9 cellular contexts compared by ENCODE assay signal in the genomic region with DNA sequence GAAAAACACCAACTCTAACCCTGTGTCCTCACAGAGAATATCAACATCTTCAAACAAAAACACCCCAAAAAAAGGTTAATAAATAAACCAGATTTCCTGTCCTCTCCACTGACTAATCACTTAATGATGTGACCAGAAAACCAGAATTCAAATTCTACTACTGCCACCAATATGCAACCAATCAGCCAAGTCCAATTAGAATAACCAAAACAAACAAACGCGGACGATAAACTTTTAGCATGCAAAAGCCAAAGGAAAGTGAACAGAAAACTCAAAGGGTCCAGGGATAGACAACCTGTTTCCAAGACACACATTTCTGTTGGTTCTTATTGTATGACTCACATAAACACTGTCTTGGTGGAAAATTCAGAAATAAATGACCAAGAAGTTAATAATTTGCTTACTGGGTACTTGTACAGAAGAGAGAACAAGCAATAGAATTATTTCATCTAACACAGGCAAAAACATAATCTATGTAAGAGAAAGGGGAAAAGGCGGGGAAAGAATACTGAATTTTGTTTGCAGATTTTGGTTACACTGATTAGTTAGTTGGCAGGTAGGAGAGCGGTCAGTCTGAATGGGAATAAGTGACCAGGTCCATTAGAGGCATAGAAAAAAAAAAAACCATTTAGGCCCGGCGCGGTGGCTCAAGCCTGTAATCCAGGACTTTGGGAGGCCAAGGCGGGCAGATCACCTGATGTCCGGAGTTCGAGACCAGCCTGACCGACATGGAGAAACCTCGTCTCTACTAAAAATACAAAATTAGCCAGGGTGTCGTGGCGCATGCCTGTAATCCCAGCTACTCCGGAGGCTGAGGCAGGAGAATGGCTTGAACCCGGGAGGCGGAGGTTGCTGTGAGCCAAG. TPM values are rescaled to one million over a fixed set of nuclear protein-coding genes. Genes with fewer than 3 reads are reported as not detected.
DNase-seq lines count a peak whose midpoint lies in the region; ATAC-seq and TF ChIP-seq lines count a peak whose summit lies in the region.
"Had no signal": no experiment of that assay in that cellular context is flagged by ENCODE, and none has a peak within 500 bp of the region (broad histone marks: within the 10 kb centered on the region; RNA-seq: fewer than 3 reads in every experiment).

No MANE protein-coding gene starts in this region.

- H3K36me3 ChIP-seq in CD4-positive, CD25-positive, alpha-beta regulatory T cell (ENCODE audit: control insufficient read depth, insufficient read depth, low read length) = no peaks in the 10 kb centered on the region
- H3K36me3 ChIP-seq: prostate gland had no signal

- H3K4me3 ChIP-seq in CD4-positive, CD25-positive, alpha-beta regulatory T cell (ENCODE audit: low read depth, low read length) = no peak overlapping the region

- no peaks in the 10 kb centered on the region for H3K27me3 ChIP-seq in CD4-positive, CD25-positive, alpha-beta regulatory T cell (ENCODE audit: control insufficient read depth, insufficient read depth, low read length)

- DNase-seq in CD4-positive, CD25-positive, alpha-beta regulatory T cell = no peak
- DNase-seq in HFFc6 (peak; percentile 39), left lobe of liver (ENCODE audit: low spot score) (no peak), NCI-H187 treated with DMSO at 0.1 percent for 48 hours (lab: John Stamatoyannopoulos, UW) (no peak), AG08396 (ENCODE audit: low spot score) (no peak)
- no peak for DNase-seq in activated naive CD4-positive, alpha-beta T cell treated with anti-CD3 and anti-CD28 coated beads, Interleukin-2, amount 50 U/mL, for 72 hours (ENCODE audit: low spot score in 2 of 2)
- no peak for DNase-seq in stimulated activated CD8-positive, alpha-beta memory T cell treated with anti-CD3 and anti-CD28 coated beads, Interleukin-4, amount 100 ng/mL, for 48 hours

- peak overlapping the region; percentile 7 to 71 (median 54) for H3K4me3 Mint-ChIP-seq in CD4-positive, CD25-positive, alpha-beta regulatory T cell
- peak overlapping the region; percentile 66 for H3K4me3 Mint-ChIP-seq in HFFc6

- no peak for ATAC-seq in CD4-positive, CD25-positive, alpha-beta regulatory T cell (ENCODE audit: low read depth in 2 of 2)
- no peak for ATAC-seq in activated naive CD4-positive, alpha-beta T cell treated with anti-CD3 and anti-CD28 coated beads, Interleukin-2, amount 50 U/mL, for 72 hours
- ATAC-seq in left lobe of liver (peak; percentile 10), GM18867 (IDR thresholded peaks at IDR 0.05; ENCODE audit: unreplicated experiment) (no peak)

- H3K27ac Mint-ChIP-seq in CD4-positive, CD25-positive, alpha-beta regulatory T cell = peak overlapping the region; percentile 78 to 100 (median 97)
- peak overlapping the region; percentile 81 for H3K27ac Mint-ChIP-seq in HFFc6
- peak overlapping the region; percentile 97 to 100 for H3K27ac Mint-ChIP-seq in activated naive CD4-positive, alpha-beta T cell treated with anti-CD3 and anti-CD28 coated beads, Interleukin-2, amount 50 U/mL, for 72 hours

- peaks cover 8 to 20% (median 16%) of the 10 kb centered on the region in 4 donors for H3K4me1 Mint-ChIP-seq in CD4-positive, CD25-positive, alpha-beta regulatory T cell
- H3K4me1 Mint-ChIP-seq in HFFc6 (ENCODE audit: low read depth) = peaks cover 29% of the 10 kb centered on the region

- peaks cover 9% of the 10 kb centered on the region for H3K27me3 Mint-ChIP-seq in CD4-positive, CD25-positive, alpha-beta regulatory T cell
- peaks cover 26% of the 10 kb centered on the region for H3K27me3 Mint-ChIP-seq in HFFc6 (ENCODE audit: insufficient read depth)

- H3K4me1 ChIP-seq in CD4-positive, CD25-positive, alpha-beta regulatory T cell (ENCODE audit: control insufficient read depth, insufficient read depth, low read length, poor library complexity, severe bottlenecking) = peaks cover 19% of the 10 kb centered on the region
- H3K4me1 ChIP-seq: prostate gland had no signal

- no peaks in the 10 kb centered on the region for H3K9me3 ChIP-seq in CD4-positive, CD25-positive, alpha-beta regulatory T cell (ENCODE audit: control insufficient read depth in 2 of 2, low read length in 2 of 2)
- H3K9me3 ChIP-seq: prostate gland had no signal

- no peak for TF ChIP-seq CTCF in HFFc6 (IDR thresholded peaks at IDR 0.05)

- H3K36me3 Mint-ChIP-seq in CD4-positive, CD25-positive, alpha-beta regulatory T cell = peaks cover 8% of the 10 kb centered on the region
- H3K36me3 Mint-ChIP-seq in HFFc6 (ENCODE audit: low read depth) = peaks cover 29% of the 10 kb centered on the region
- H3K36me3 Mint-ChIP-seq in activated naive CD4-positive, alpha-beta T cell treated with anti-CD3 and anti-CD28 coated beads, Interleukin-2, amount 50 U/mL, for 72 hours = peaks cover 28 to 33% of the 10 kb centered on the region in 2 donors

- peak overlapping the region; percentile 97 for H3K27ac ChIP-seq in CD4-positive, CD25-positive, alpha-beta regulatory T cell (ENCODE audit: insufficient read depth, low read length, poor library complexity, severe bottlenecking)

- peaks cover 0 to 4% (median 0%) of the 10 kb centered on the region in 7 donors for H3K9me3 Mint-ChIP-seq in CD4-positive, CD25-positive, alpha-beta regulatory T cell
- H3K9me3 Mint-ChIP-seq in HFFc6 = peaks cover 14% of the 10 kb centered on the region
- H3K9me3 Mint-ChIP-seq in activated naive CD4-positive, alpha-beta T cell treated with anti-CD3 and anti-CD28 coated beads, Interleukin-2, amount 50 U/mL, for 72 hours = no peaks in the 10 kb centered on the region

RNA-seq across cellular contexts. Expression of a gene that starts 34.1 kb away (rescaled TPM):
- 2.6 TPM for total RNA-seq in CD4-positive, CD25-positive, alpha-beta regulatory T cell
- polyA plus RNA-seq in CD4-positive, CD25-positive, alpha-beta regulatory T cell = 1 to 10 TPM; 1.2 to 2.5 (median 2.4) TPM
- total RNA-seq in HFFc6 (2021; fragmentation: NEBNext Ultra II Directional; extraction: Animal tissue kit (Norgen Biotek cat#: 25700)) = 10 to 100 TPM; 16.1 to 21.7 (median 18.3) TPM
- total RNA-seq in activated naive CD4-positive, alpha-beta T cell treated with anti-CD3 and anti-CD28 coated beads, Interleukin-2, amount 50 U/mL, for 72 hours = 1 to 10 TPM in 1 of 2 donors, under 1 TPM in 1; 0.23 to 2.1 TPM
- 14.1 TPM for total RNA-seq in left lobe of liver
